11 cellular contexts compared by ENCODE assay signal in genomic region chr16:85418978-85419491, GRCh38.
DNase-seq lines count a peak whose midpoint lies in the region; ATAC-seq and TF ChIP-seq lines count a peak whose summit lies in the region.
"Had no signal": no experiment of that assay in that cellular context is flagged by ENCODE, and none has a peak within 500 bp of the region (broad histone marks: within the 10 kb centered on the region; RNA-seq: fewer than 3 reads in every experiment).

No MANE protein-coding gene starts in this region.

- TF ChIP-seq CTCF in glutamatergic neuron (IDR thresholded peaks at IDR 0.05; ENCODE audit: partially characterized antibody, unreplicated experiment) (peak; percentile 21), spleen (IDR thresholded peaks at IDR 0.05 in 8 of 11, conservative IDR thresholded peaks at IDR 0.05 in 3 of 11) (no peak)

- peaks cover 0 to 27% (median 15%) of the 10 kb centered on the region in 6 donors for H3K4me1 ChIP-seq in spleen

- intact Hi-C loops in activated naive CD4-positive, alpha-beta T cell treated with anti-CD3 and anti-CD28 coated beads for 36 hours (cut with micrococcal nuclease): no loop called here
- intact Hi-C loops in spleen (cut with DNase I; ENCODE audit: low total_unique reads): no loop called here

- H3K4me1 Mint-ChIP-seq in activated naive CD4-positive, alpha-beta T cell treated with anti-CD3 and anti-CD28 coated beads for 36 hours (ENCODE audit: low read depth): peaks cover 6% of the 10 kb centered on the region
- peaks cover 36% of the 10 kb centered on the region for H3K4me1 Mint-ChIP-seq in glutamatergic neuron (ENCODE audit: low read depth, unreplicated experiment)

- ATAC-seq in GM18907 (IDR thresholded peaks at IDR 0.05; ENCODE audit: unreplicated experiment): no peak
- no peak for ATAC-seq in GM18505 (IDR thresholded peaks at IDR 0.05; ENCODE audit: unreplicated experiment)

- CTCF ChIA-PET in activated naive CD4-positive, alpha-beta T cell treated with anti-CD3 and anti-CD28 coated beads for 36 hours (lab: Charles Lee): interaction anchor here (0.7 to 5.0 kb wide), 10 partner anchors 9 to 296 kb away, joined by 3 to 55 read pairs (median 3); no protein-coding TSS in a partner anchor

- no peaks in the 10 kb centered on the region for H3K36me3 Mint-ChIP-seq in activated naive CD4-positive, alpha-beta T cell treated with anti-CD3 and anti-CD28 coated beads for 36 hours (ENCODE audit: low read depth)
- no peaks in the 10 kb centered on the region for H3K36me3 Mint-ChIP-seq in glutamatergic neuron (ENCODE audit: unreplicated experiment)

- no peak overlapping the region for H3K4me3 ChIP-seq in spleen

- peaks cover 0 to 3% (median under 1%) of the 10 kb centered on the region in 8 donors for H3K9me3 ChIP-seq in spleen

- no peak overlapping the region for H3K4me3 Mint-ChIP-seq in activated naive CD4-positive, alpha-beta T cell treated with anti-CD3 and anti-CD28 coated beads for 36 hours
- no peak overlapping the region for H3K4me3 Mint-ChIP-seq in glutamatergic neuron (ENCODE audit: unreplicated experiment)

- no peak overlapping the region for H3K27ac Mint-ChIP-seq in activated naive CD4-positive, alpha-beta T cell treated with anti-CD3 and anti-CD28 coated beads for 36 hours
- peak overlapping the region; percentile 80 for H3K27ac Mint-ChIP-seq in glutamatergic neuron (ENCODE audit: unreplicated experiment)
- H3K27ac Mint-ChIP-seq: activated T-helper 2 cell treated with anti-CD3 and anti-CD28 coated beads, Interferon-gamma antibody, Interleukin-2, Interleukin-4, amounts not matched to agents 10 μg/mL and 5 μg/mL and 100 μg/mL, durations not matched to agents 14 hours and 24 hours and 36 hours had no signal

- H3K27me3 ChIP-seq in spleen (replicated peaks in 1 of 7): no peaks in the 10 kb centered on the region

- TF ChIP-seq POLR2A in spleen (IDR thresholded peaks at IDR 0.05) (no peak), GM18505 (IDR thresholded peaks at IDR 0.05; ENCODE audit: borderline replicate concordance, extremely low read depth, insufficient read depth, insufficient read length) (no peak)

- no peaks in the 10 kb centered on the region for H3K36me3 ChIP-seq in spleen

- no peaks in the 10 kb centered on the region for H3K27me3 Mint-ChIP-seq in activated naive CD4-positive, alpha-beta T cell treated with anti-CD3 and anti-CD28 coated beads for 36 hours (ENCODE audit: low read depth)
- peaks cover 12% of the 10 kb centered on the region for H3K27me3 Mint-ChIP-seq in glutamatergic neuron (ENCODE audit: unreplicated experiment)

- 84 to 95% (median 89%) methylated on average over 17 of the region's 17 CpGs for WGBS in spleen, 5 donors

- DNase-seq in activated naive CD4-positive, alpha-beta T cell treated with anti-CD3 and anti-CD28 coated beads for 36 hours: peak; percentile 5
- no peak for DNase-seq in activated naive CD4-positive, alpha-beta T cell treated with Interleukin-2 at 50 U/mL for 16 hours
- peak; percentile 88 for DNase-seq in NCI-H524 treated with DMSO at 0.1 percent for 48 hours (lab: John Stamatoyannopoulos, UW)
- DNase-seq in glutamatergic neuron: peak; percentile 27
- DNase-seq in spleen: peak; percentile 41
- DNase-seq in NCI-H2029 (lab: John Stamatoyannopoulos, UW): no peak
- DNase-seq: central memory CD4-positive, alpha-beta T cell; NCI-H1436 treated with DMSO at 0.1 percent for 48 hours had no signal

- no peak overlapping the region for H3K27ac ChIP-seq in spleen

- H3K9me3 Mint-ChIP-seq in activated naive CD4-positive, alpha-beta T cell treated with anti-CD3 and anti-CD28 coated beads for 36 hours: peaks cover 3% of the 10 kb centered on the region
- H3K9me3 Mint-ChIP-seq in glutamatergic neuron (ENCODE audit: unreplicated experiment): peaks cover 15% of the 10 kb centered on the region

Comparison
In these comparisons a context has a peak if more than half of its experiments do, and no peak if none do; other contexts are left out.
1. DNase-seq: peak in activated naive CD4-positive, alpha-beta T cell treated with anti-CD3 and anti-CD28 coated beads for 36 hours (single experiment), NCI-H524 treated with DMSO at 0.1 percent for 48 hours (single experiment), glutamatergic neuron (single experiment) and spleen (single experiment); none in activated naive CD4-positive, alpha-beta T cell treated with Interleukin-2 at 50 U/mL for 16 hours (single experiment) and NCI-H2029 (single experiment).